11 cellular contexts compared by ENCODE assay signal in the genomic region with DNA sequence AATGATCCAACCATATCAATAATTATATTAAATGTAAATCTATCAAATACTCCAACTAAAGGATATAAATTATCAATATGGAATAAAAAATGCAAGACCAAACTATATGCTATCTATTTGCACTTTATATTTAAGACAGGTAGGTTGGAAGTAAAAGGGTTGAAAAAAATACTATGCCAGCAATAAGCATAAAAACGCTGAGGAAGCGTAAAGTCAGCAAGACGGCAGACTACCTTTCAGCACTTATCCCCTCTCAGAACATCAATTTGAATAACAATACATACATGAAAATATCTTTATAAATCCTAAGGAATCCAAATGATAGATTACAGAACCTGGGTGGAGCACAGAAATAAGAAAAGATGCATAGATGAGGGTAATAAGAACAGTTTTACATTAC. TPM values are rescaled to one million over a fixed set of nuclear protein-coding genes. Genes with fewer than 3 reads are reported as not detected.
"Had no signal": no experiment of that assay in that cellular context is flagged by ENCODE, and none has a peak within 500 bp of the region (broad histone marks: within the 10 kb centered on the region; RNA-seq: fewer than 3 reads in every experiment).

No MANE protein-coding gene starts in this region.

- H3K4me1 ChIP-seq: HAP-1 had no signal

- DNase-seq: GM23248, GOT3, H7, H9, HCEC 1CT, HFFc6 had no signal

- H3K4me2 ChIP-seq: GM23338 had no signal

- H3K36me3 ChIP-seq: HAP-1 had no signal

- H3K9me3 ChIP-seq: HAP-1 had no signal

- H3K9ac ChIP-seq: GM23248 had no signal

- ATAC-seq: GM23338, HCT116 had no signal

- H3K27ac ChIP-seq: GM23248 had no signal

- H2AFZ ChIP-seq: GM23248, GM23338 had no signal

- H3K4me3 ChIP-seq: GM23248, GM23338, HAP-1 had no signal

- FAIRE-seq: H1, H54 had no signal

RNA-seq across cellular contexts. Expression of a gene that starts 14.0 kb away (rescaled TPM):
- total RNA-seq: GM23248, HFFc6 had no signal
- polyA plus RNA-seq: GM23248 had no signal
